ENCODE assay signal across 15 cellular contexts in genomic region chr16:27665881-27666280, GRCh38.
A peak's percentile ranks its signal among the peaks of the same experiment; 100 is the strongest.
DNase-seq lines count a peak whose midpoint lies in the region; ATAC-seq and TF ChIP-seq lines count a peak whose summit lies in the region.
"Had no signal": no experiment of that assay in that cellular context is flagged by ENCODE, and none has a peak within 500 bp of the region (broad histone marks: within the 10 kb centered on the region; RNA-seq: fewer than 3 reads in every experiment).

No MANE protein-coding gene starts in this region.

- intact Hi-C loops in cardiac septum (cut with DNase I) (no loop called here), upper lobe of right lung (cut with DNase I) (no loop called here)
- intact Hi-C loops in activated CD8-positive, alpha-beta T cell treated with anti-CD3 and anti-CD28 coated beads for 36 hours (cut with micrococcal nuclease): no loop called here

- POLR2A ChIA-PET in WTC11 (lab: Charles Lee): no interaction called here
- POLR2A ChIA-PET in activated CD8-positive, alpha-beta T cell treated with anti-CD3 and anti-CD28 coated beads for 36 hours (lab: Charles Lee): no interaction called here

- TF ChIP-seq CTCF in right atrium auricular region (IDR thresholded peaks at IDR 0.05): no peak
- no peak for TF ChIP-seq CTCF in WTC11 (IDR thresholded peaks at IDR 0.05)
- TF ChIP-seq CTCF in fibroblast of the aortic adventitia (IDR thresholded peaks at IDR 0.05; ENCODE audit: insufficient read depth, low read length): no peak
- no peak for TF ChIP-seq CTCF in upper lobe of right lung (IDR thresholded peaks at IDR 0.05)
- no peak for TF ChIP-seq CTCF in activated CD8-positive, alpha-beta T cell treated with anti-CD3 and anti-CD28 coated beads for 36 hours (IDR thresholded peaks at IDR 0.05)

- no peaks in the 10 kb centered on the region for H3K4me1 ChIP-seq in right atrium auricular region
- H3K4me1 ChIP-seq in upper lobe of right lung: no peaks in the 10 kb centered on the region
- H3K4me1 ChIP-seq: BLaER1 had no signal

- no peaks in the 10 kb centered on the region for H3K36me3 ChIP-seq in right atrium auricular region
- H3K36me3 ChIP-seq in upper lobe of right lung: no peaks in the 10 kb centered on the region
- H3K36me3 ChIP-seq: BLaER1 had no signal

- H3K27ac Mint-ChIP-seq in WTC11: peak overlapping the region; percentile 34; the same call in 1 of the 2 replicates
- H3K27ac Mint-ChIP-seq in activated CD8-positive, alpha-beta T cell treated with anti-CD3 and anti-CD28 coated beads for 36 hours: no peak overlapping the region

- CTCF ChIA-PET in WTC11 (lab: Charles Lee): no interaction called here
- CTCF ChIA-PET in activated CD8-positive, alpha-beta T cell treated with anti-CD3 and anti-CD28 coated beads for 36 hours (lab: Charles Lee): no interaction called here

- H3K9me3 ChIP-seq in right atrium auricular region (no peaks in the 10 kb centered on the region), upper lobe of right lung (no peaks in the 10 kb centered on the region)
- H3K9me3 ChIP-seq: BLaER1, Caco-2 had no signal

- DNase-seq in cardiac septum (ENCODE audit: low spot score) (peak; percentile 3), right atrium auricular region (ENCODE audit: low spot score) (no peak), WTC11 (ENCODE audit: low spot score) (no peak), fibroblast of the aortic adventitia (ENCODE audit: low read depth) (peak; percentile 55), upper lobe of right lung (peak; percentile 4), NCI-H446 treated with DMSO at 0.1 percent for 48 hours (lab: John Stamatoyannopoulos, UW) (no peak)
- no peak for DNase-seq in activated CD8-positive, alpha-beta T cell treated with anti-CD3 and anti-CD28 coated beads for 36 hours
- DNase-seq: AML-193; Caco-2; CD8-positive, alpha-beta memory T cell; DND-41; HCEC 1CT had no signal

- no peaks in the 10 kb centered on the region for H3K36me3 Mint-ChIP-seq in WTC11
- peaks cover 3% of the 10 kb centered on the region for H3K36me3 Mint-ChIP-seq in activated CD8-positive, alpha-beta T cell treated with anti-CD3 and anti-CD28 coated beads for 36 hours (ENCODE audit: low read depth)

- H3K27ac ChIP-seq in right atrium auricular region (no peak overlapping the region), upper lobe of right lung (no peak overlapping the region)
- H3K27ac ChIP-seq: 22Rv1, BLaER1 had no signal

- no peaks in the 10 kb centered on the region for H3K27me3 ChIP-seq in right atrium auricular region
- no peaks in the 10 kb centered on the region for H3K27me3 ChIP-seq in upper lobe of right lung
- H3K27me3 ChIP-seq: BLaER1 had no signal

- no peak overlapping the region for H3K4me3 Mint-ChIP-seq in WTC11
- no peak overlapping the region for H3K4me3 Mint-ChIP-seq in activated CD8-positive, alpha-beta T cell treated with anti-CD3 and anti-CD28 coated beads for 36 hours
- H3K4me3 Mint-ChIP-seq: CD8-positive, alpha-beta memory T cell had no signal

- H3K9me3 Mint-ChIP-seq in WTC11: no peaks in the 10 kb centered on the region
- H3K9me3 Mint-ChIP-seq in activated CD8-positive, alpha-beta T cell treated with anti-CD3 and anti-CD28 coated beads for 36 hours: no peaks in the 10 kb centered on the region
- H3K9me3 Mint-ChIP-seq: CD8-positive, alpha-beta memory T cell had no signal

- H3K27me3 Mint-ChIP-seq in WTC11 (ENCODE audit: low read depth): no peaks in the 10 kb centered on the region
- H3K27me3 Mint-ChIP-seq in activated CD8-positive, alpha-beta T cell treated with anti-CD3 and anti-CD28 coated beads for 36 hours: no peaks in the 10 kb centered on the region
- H3K27me3 Mint-ChIP-seq: CD8-positive, alpha-beta memory T cell had no signal

- H3K4me3 ChIP-seq in right atrium auricular region: no peak overlapping the region
- H3K4me3 ChIP-seq in fibroblast of the aortic adventitia (ENCODE audit: low read depth, low read length): no peak overlapping the region
- no peak overlapping the region for H3K4me3 ChIP-seq in upper lobe of right lung
- H3K4me3 ChIP-seq: BLaER1 had no signal

- ATAC-seq in WTC11 (no peak), upper lobe of right lung (no peak), GM18511 (IDR thresholded peaks at IDR 0.05; ENCODE audit: unreplicated experiment) (no peak)
- no peak for ATAC-seq in activated CD8-positive, alpha-beta T cell treated with anti-CD3 and anti-CD28 coated beads for 36 hours

- H3K4me1 Mint-ChIP-seq in WTC11: peaks cover 3% of the 10 kb centered on the region; the same call in 1 of the 2 replicates
- no peaks in the 10 kb centered on the region for H3K4me1 Mint-ChIP-seq in activated CD8-positive, alpha-beta T cell treated with anti-CD3 and anti-CD28 coated beads for 36 hours (ENCODE audit: low read depth)
- H3K4me1 Mint-ChIP-seq: CD8-positive, alpha-beta memory T cell had no signal

TF ChIP-seq in WTC11, 78 proteins besides CTCF, POLR2A, EP300 and RAD21:
- TF ChIP-seq CBFB (CRISPR knock-in tag; IDR thresholded peaks at IDR 0.05; ENCODE audit: low read depth): no peak

Comparison
In these comparisons a context has a peak if more than half of its experiments do, and no peak if none do; other contexts are left out.
1. DNase-seq: peak in cardiac septum (single experiment), fibroblast of the aortic adventitia (single experiment) and upper lobe of right lung (single experiment); none in right atrium auricular region (single experiment), WTC11 (single experiment), activated CD8-positive, alpha-beta T cell treated with anti-CD3 and anti-CD28 coated beads for 36 hours (single experiment) and NCI-H446 treated with DMSO at 0.1 percent for 48 hours (single experiment).